Comparison of ENCODE assay signal across 25 cellular contexts in genomic region chr10:123608047-123608446, GRCh38. TPM values are rescaled to one million over a fixed set of nuclear protein-coding genes. Genes with fewer than 3 reads are reported as not detected.
"Had no signal": no experiment of that assay in that cellular context is flagged by ENCODE, and none has a peak within 500 bp of the region (broad histone marks: within the 10 kb centered on the region; RNA-seq: fewer than 3 reads in every experiment).

No MANE protein-coding gene starts in this region.

- DNase-seq: effector memory CD4-positive, alpha-beta T cell; foreskin melanocyte; heart left ventricle; hippocampal formation; mammary epithelial cell; mucosa of descending colon; naive thymus-derived CD8-positive, alpha-beta T cell; posterior cingulate gyrus; spleen; stimulated activated CD4-positive, alpha-beta T cell treated with anti-CD3 and anti-CD28 coated beads, Interleukin-15, amount 100 ng/mL, for 24 hours; stimulated activated CD4-positive, alpha-beta T cell treated with anti-CD3 and anti-CD28 coated beads, Interleukin-1b, Interleukin-23, amount 100 ng/mL, for 48 hours; stimulated activated CD4-positive, alpha-beta T cell treated with anti-CD3 and anti-CD28 coated beads, Interleukin-4, amount 100 ng/mL, for 24 hours; stimulated activated naive B cell treated with anti-CD40 and anti-IgM and Interleukin-4, amounts not matched to agents 10 μg/mL and 1 μg/mL and 100 μg/mL, for 72 hours; stimulated activated naive CD8-positive, alpha-beta T cell treated with anti-CD3 and anti-CD28 coated beads, Interleukin-15, amount 100 ng/mL, for 72 hours; testis had no signal

- H3K27ac Mint-ChIP-seq: naive thymus-derived CD8-positive, alpha-beta T cell; stimulated activated naive B cell treated with anti-CD40 and anti-IgM and Interleukin-4, amounts not matched to agents 10 μg/mL and 1 μg/mL and 100 μg/mL, for 72 hours; stimulated activated naive CD8-positive, alpha-beta T cell treated with anti-CD3 and anti-CD28 coated beads, Interleukin-15, amount 100 ng/mL, for 72 hours had no signal

- H3K4me3 Mint-ChIP-seq: naive thymus-derived CD8-positive, alpha-beta T cell; stimulated activated naive B cell treated with anti-CD40 and anti-IgM and Interleukin-4, amounts not matched to agents 10 μg/mL and 1 μg/mL and 100 μg/mL, for 72 hours; stimulated activated naive CD8-positive, alpha-beta T cell treated with anti-CD3 and anti-CD28 coated beads, Interleukin-15, amount 100 ng/mL, for 72 hours had no signal

- H3K9me3 ChIP-seq: heart left ventricle, mucosa of descending colon, spleen, testis, tibial nerve had no signal

- H3K4me3 ChIP-seq: heart left ventricle, mucosa of descending colon, spleen, testis, tibial nerve had no signal

- H3K27ac ChIP-seq: epithelial cell of prostate, heart left ventricle, spleen, testis, tibial nerve had no signal

- H3K36me3 ChIP-seq: heart left ventricle, spleen, tibial nerve had no signal

- H3K27me3 ChIP-seq: testis, tibial nerve had no signal

- H3K4me1 ChIP-seq: heart left ventricle, spleen, testis, tibial nerve had no signal

- H3K4me1 Mint-ChIP-seq: naive thymus-derived CD8-positive, alpha-beta T cell; stimulated activated naive B cell treated with anti-CD40 and anti-IgM and Interleukin-4, amounts not matched to agents 10 μg/mL and 1 μg/mL and 100 μg/mL, for 72 hours; stimulated activated naive CD8-positive, alpha-beta T cell treated with anti-CD3 and anti-CD28 coated beads, Interleukin-15, amount 100 ng/mL, for 72 hours had no signal

- H3K36me3 Mint-ChIP-seq: stimulated activated naive B cell treated with anti-CD40 and anti-IgM and Interleukin-4, amounts not matched to agents 10 μg/mL and 1 μg/mL and 100 μg/mL, for 72 hours had no signal

RNA-seq across cellular contexts. Expression of gene GPR26, which starts 58.1 kb away (rescaled TPM):
- total RNA-seq: heart left ventricle; left lobe of liver; lower leg skin; mammary epithelial cell; mucosa of descending colon; naive thymus-derived CD8-positive, alpha-beta T cell; osteocyte; pulmonary artery endothelial cell; sciatic nerve; skeletal muscle tissue; spleen; subcutaneous adipose tissue; tibial nerve; ureter had no signal
- polyA plus RNA-seq: heart left ventricle; mammary epithelial cell; naive thymus-derived CD8-positive, alpha-beta T cell; spleen had no signal
